ENCODE assay signal across 1 cellular context in genomic region chr17:75876938-75877751, GRCh38.
TF ChIP-seq lines count a peak whose summit lies in the region.

No MANE protein-coding gene starts in this region.

TF ChIP-seq in HepG2, 621 proteins besides CTCF, POLR2A, EP300 and RAD21 (continued from another document and continues in another):
- TF ChIP-seq BCLAF1 (IDR thresholded peaks at IDR 0.05) (no peak), SNAPC4 (CRISPR knock-in tag; IDR thresholded peaks at IDR 0.05) (no peak), NFYB (CRISPR knock-in tag; IDR thresholded peaks at IDR 0.05) (no peak), PCBP1 (IDR thresholded peaks at IDR 0.05; ENCODE audit: borderline replicate concordance, low read depth, low read length) (0 out of 2 replicates have a peak, but pooled peaks have one; percentile 76), ZNF275 (CRISPR knock-in tag; IDR thresholded peaks at IDR 0.05; ENCODE audit: borderline replicate concordance) (peak; percentile 78; the same call in 1 of the 2 replicates), ZNF770 (CRISPR knock-in tag; IDR thresholded peaks at IDR 0.05) (peak; percentile 61; the same call in 1 of the 2 replicates), ZNF589 (CRISPR knock-in tag; conservative IDR thresholded peaks at IDR 0.05) (peak; percentile 58; the same call in 1 of the 2 replicates), ZNF75D (CRISPR knock-in tag; IDR thresholded peaks at IDR 0.05; ENCODE audit: borderline replicate concordance) (peak; percentile 85; the same call in 1 of the 2 replicates), GMEB2 (CRISPR knock-in tag; IDR thresholded peaks at IDR 0.05; ENCODE audit: low read depth) (no peak), ZNF180 (CRISPR knock-in tag; IDR thresholded peaks at IDR 0.05; ENCODE audit: borderline replicate concordance, low read depth) (no peak), JUND (CRISPR knock-in tag; IDR thresholded peaks at IDR 0.05) (peak; percentile 6; the same call in 1 of the 2 replicates), TP53 (CRISPR knock-in tag; conservative IDR thresholded peaks at IDR 0.05) (peak; percentile 21; the same call in 1 of the 2 replicates), ZNF234 (CRISPR knock-in tag; conservative IDR thresholded peaks at IDR 0.05) (no peak), SMAD9 (CRISPR knock-in tag; IDR thresholded peaks at IDR 0.05) (peak; percentile 75; the same call in 1 of the 2 replicates), ZNF251 (CRISPR knock-in tag; IDR thresholded peaks at IDR 0.05) (no peak), HHEX (CRISPR knock-in tag; IDR thresholded peaks at IDR 0.05) (peak; percentile 7; the same call in 1 of the 2 replicates), ZIK1 (CRISPR knock-in tag; IDR thresholded peaks at IDR 0.05; ENCODE audit: borderline replicate concordance, low read depth) (peak; percentile 9; the same call in 1 of the 2 replicates), SMC3 (IDR thresholded peaks at IDR 0.05; ENCODE audit: low read length) (no peak), ZBTB49 (CRISPR knock-in tag; IDR thresholded peaks at IDR 0.05; ENCODE audit: borderline replicate concordance) (0 out of 2 replicates have a peak, but pooled peaks have one; percentile 3), ZNF616 (CRISPR knock-in tag; IDR thresholded peaks at IDR 0.05; ENCODE audit: low read depth) (no peak; the same call in 1 of the 2 replicates), ZNF747 (CRISPR knock-in tag; IDR thresholded peaks at IDR 0.05; ENCODE audit: borderline replicate concordance) (peak; percentile 24; the same call in 1 of the 2 replicates), ZNF230 (CRISPR knock-in tag; IDR thresholded peaks at IDR 0.05) (0 out of 2 replicates have a peak, but pooled peaks have one; percentile 19), ZNF367 (CRISPR knock-in tag; IDR thresholded peaks at IDR 0.05; ENCODE audit: borderline replicate concordance) (no peak; the same call in 1 of the 2 replicates), ISX (CRISPR knock-in tag; conservative IDR thresholded peaks at IDR 0.05) (peak; percentile 94; the same call in 1 of the 2 replicates), HNRNPL (IDR thresholded peaks at IDR 0.05; ENCODE audit: low read depth, low read length) (peak; percentile 99), MLX (CRISPR knock-in tag; IDR thresholded peaks at IDR 0.05) (0 out of 2 replicates have a peak, but pooled peaks have one; percentile 16), SYNCRIP (IDR thresholded peaks at IDR 0.05; ENCODE audit: insufficient read depth, low read depth, low read length) (no peak), ZC3H4 (CRISPR knock-in tag; IDR thresholded peaks at IDR 0.05; ENCODE audit: borderline replicate concordance) (peak; percentile 33; the same call in 1 of the 2 replicates), ZNF138 (CRISPR knock-in tag; IDR thresholded peaks at IDR 0.05; ENCODE audit: low read depth) (0 out of 2 replicates have a peak, but pooled peaks have one; percentile 20), TFDP1 (CRISPR knock-in tag; IDR thresholded peaks at IDR 0.05; ENCODE audit: borderline replicate concordance) (peak; percentile 56; the same call in 1 of the 2 replicates), MAZ (IDR thresholded peaks at IDR 0.05; ENCODE audit: borderline replicate concordance, low read depth, low read length) (no peak), MAZ (CRISPR knock-in tag; IDR thresholded peaks at IDR 0.05; ENCODE audit: low read depth) (peak; percentile 37), ZNF782 (CRISPR knock-in tag; IDR thresholded peaks at IDR 0.05; ENCODE audit: borderline replicate concordance) (0 out of 2 replicates have a peak, but pooled peaks have one; percentile 63), FOXC1 (CRISPR knock-in tag; IDR thresholded peaks at IDR 0.05; ENCODE audit: borderline replicate concordance) (peak; percentile 12; the same call in 1 of the 2 replicates), ZNF512B (CRISPR knock-in tag; IDR thresholded peaks at IDR 0.05; ENCODE audit: borderline replicate concordance) (no peak; the same call in none of the 2 replicates), ATF1 (CRISPR knock-in tag; IDR thresholded peaks at IDR 0.05) (no peak), PHB2 (IDR thresholded peaks at IDR 0.05; ENCODE audit: partially characterized antibody) (no peak), SP5 (CRISPR knock-in tag; IDR thresholded peaks at IDR 0.05; ENCODE audit: borderline replicate concordance, low read depth) (0 out of 2 replicates have a peak, but pooled peaks have one; percentile 22), ZNF30 (CRISPR knock-in tag; IDR thresholded peaks at IDR 0.05) (peak; percentile 96)
